Comparison of ENCODE assay signal across 10 cellular contexts in genomic region chr7:93623816-93624215, GRCh38. TPM values are rescaled to one million over a fixed set of nuclear protein-coding genes. Genes with fewer than 3 reads are reported as not detected.
"Had no signal": no experiment of that assay in that cellular context is flagged by ENCODE, and none has a peak within 500 bp of the region (broad histone marks: within the 10 kb centered on the region; RNA-seq: fewer than 3 reads in every experiment).

No MANE protein-coding gene starts in this region.

- H3K9ac ChIP-seq: KMS-11 had no signal

- DNase-seq: IMR-90, KBM-7, KG1 had no signal

- ATAC-seq: HepG2 had no signal

- H3K27ac ChIP-seq: HL-60, KMS-11 had no signal

- FAIRE-seq: HepG2, HTR-8/SVneo had no signal

- H3K4me2 ChIP-seq: KMS-11 had no signal

RNA-seq across cellular contexts. Expression of gene CALCR, which starts 49.3 kb away (rescaled TPM):
- total RNA-seq: HepG2, HT-29, HT1080, IMR-90 had no signal
- polyA plus RNA-seq: HepG2, IgD-negative memory B cell, IMR-90 had no signal
